In genomic region chr16:69078073-69078472, GRCh38 we compare ENCODE assay signal across 25 cellular contexts. TPM values are rescaled to one million over a fixed set of nuclear protein-coding genes. Genes with fewer than 3 reads are reported as not detected.
A peak's percentile ranks its signal among the peaks of the same experiment; 100 is the strongest.
DNase-seq lines count a peak whose midpoint lies in the region; ATAC-seq, FAIRE-seq and TF ChIP-seq lines count a peak whose summit lies in the region.
"Had no signal": no experiment of that assay in that cellular context is flagged by ENCODE, and none has a peak within 500 bp of the region (broad histone marks: within the 10 kb centered on the region; RNA-seq: fewer than 3 reads in every experiment).

No MANE protein-coding gene starts in this region.

- FAIRE-seq in kidney (lab: Jason Lieb, UNC) = no peak
- FAIRE-seq: endothelial cell of umbilical vein, small intestine had no signal

- TF ChIP-seq POLR2A in esophagus muscularis mucosa (IDR thresholded peaks at IDR 0.05; ENCODE audit: low read depth) = no peak

- WGBS in esophagus muscularis mucosa = 80% methylated on average over 7 of the region's 7 CpGs

- H3K4me1 Mint-ChIP-seq in WTC11 = peaks cover 38% of the 10 kb centered on the region
- H3K4me1 Mint-ChIP-seq: activated B cell treated with CpG ODN at 0.5 μM for 24 hours; naive thymus-derived CD4-positive, alpha-beta T cell; stimulated activated naive B cell treated with anti-CD40 and anti-IgM and Interleukin-4, amounts not matched to agents 10 μg/mL and 1 μg/mL and 100 μg/mL, for 72 hours had no signal

- no peaks in the 10 kb centered on the region for H3K36me3 Mint-ChIP-seq in WTC11
- H3K36me3 Mint-ChIP-seq: naive thymus-derived CD4-positive, alpha-beta T cell had no signal

- peak overlapping the region; percentile 47 for H3K4me3 ChIP-seq in HUES48 (ENCODE audit: low read depth, low read length)
- no peak overlapping the region for H3K4me3 ChIP-seq in kidney (ENCODE audit: low read length in 2 of 2)
- no peak overlapping the region for H3K4me3 ChIP-seq in esophagus muscularis mucosa
- H3K4me3 ChIP-seq: ascending aorta, ovary, SJSA1, upper lobe of left lung had no signal

- H3K4me1 ChIP-seq in HUES48 (ENCODE audit: control insufficient read depth, insufficient read depth, low read length) = peaks cover 23% of the 10 kb centered on the region
- H3K4me1 ChIP-seq in kidney (ENCODE audit: control insufficient read depth in 1 of 2, insufficient read depth in 1 of 2, low read depth in 1 of 2, low read length in 2 of 2) = peaks cover 0 to 3% of the 10 kb centered on the region in 2 donors
- H3K4me1 ChIP-seq in esophagus muscularis mucosa = peaks cover 0 to 2% (median 0%) of the 10 kb centered on the region in 4 donors
- H3K4me1 ChIP-seq: ascending aorta had no signal

- no peaks in the 10 kb centered on the region for H3K9me3 Mint-ChIP-seq in WTC11
- H3K9me3 Mint-ChIP-seq: activated B cell treated with CpG ODN at 0.5 μM for 24 hours; activated T-cell treated with anti-CD3 and anti-CD28 coated beads, Interleukin-2, amount 50 U/mL, for 72 hours; naive thymus-derived CD4-positive, alpha-beta T cell; stimulated activated naive B cell treated with anti-CD40 and anti-IgM and Interleukin-4, amounts not matched to agents 10 μg/mL and 1 μg/mL and 100 μg/mL, for 72 hours had no signal

- POLR2A ChIA-PET in WTC11 (lab: Charles Lee) = interaction anchor here (0.8 kb wide), 1 partner anchor 30 kb away, joined by 3 read pairs; no protein-coding TSS in a partner anchor

- H3K9me3 ChIP-seq in HUES48 (ENCODE audit: control insufficient read depth, insufficient read depth, low read length) (no peaks in the 10 kb centered on the region), kidney (ENCODE audit: control insufficient read depth in 1 of 2, low read length in 2 of 2) (no peaks in the 10 kb centered on the region), esophagus muscularis mucosa (no peaks in the 10 kb centered on the region)
- H3K9me3 ChIP-seq: ascending aorta, ovary, SJSA1, upper lobe of left lung had no signal

- DNase-seq in WTC11 (ENCODE audit: low spot score) (peak; percentile 62), kidney (peak; percentile 12), retina (peak; percentile 19), NCI-H2107 treated with DMSO at 0.1 percent for 48 hours (lab: John Stamatoyannopoulos, UW; ENCODE audit: unreplicated experiment) (no peak), glomerular visceral epithelial cell (ENCODE audit: extremely low spot score) (no peak), esophagus muscularis mucosa (ENCODE audit: extremely low spot score) (no peak)
- DNase-seq: activated B cell treated with CpG ODN at 0.5 μM for 24 hours; activated T-cell treated with anti-CD3 and anti-CD28 coated beads, Interleukin-2, amount 50 U/mL, for 72 hours; DMS79 treated with DMSO at 0.1 percent for 48 hours; GF-D8; IMR-90; naive thymus-derived CD4-positive, alpha-beta T cell; NCI-H146; NCI-H446; NCI-H82; ovary; small intestine; stimulated activated naive B cell treated with anti-CD40 and anti-IgM and Interleukin-4, amounts not matched to agents 10 μg/mL and 1 μg/mL and 100 μg/mL, for 72 hours; substantia nigra; T1000 had no signal

- TF ChIP-seq CTCF in WTC11 (IDR thresholded peaks at IDR 0.05) (no peak), kidney (IDR thresholded peaks at IDR 0.05; ENCODE audit: borderline replicate concordance, extremely low read depth, insufficient read depth) (no peak), esophagus muscularis mucosa (IDR thresholded peaks at IDR 0.05) (no peak)

- H3K4me3 Mint-ChIP-seq in WTC11 = no peak overlapping the region
- H3K4me3 Mint-ChIP-seq: activated B cell treated with CpG ODN at 0.5 μM for 24 hours; activated T-cell treated with anti-CD3 and anti-CD28 coated beads, Interleukin-2, amount 50 U/mL, for 72 hours; naive thymus-derived CD4-positive, alpha-beta T cell; stimulated activated naive B cell treated with anti-CD40 and anti-IgM and Interleukin-4, amounts not matched to agents 10 μg/mL and 1 μg/mL and 100 μg/mL, for 72 hours had no signal

- no peak overlapping the region for H3K9ac ChIP-seq in HUES48 (ENCODE audit: low read depth, low read length)
- no peak overlapping the region for H3K9ac ChIP-seq in kidney (ENCODE audit: low read length in 2 of 2)

- H3K27ac Mint-ChIP-seq in WTC11 = peak overlapping the region; percentile 76
- H3K27ac Mint-ChIP-seq: activated B cell treated with CpG ODN at 0.5 μM for 24 hours; activated T-cell treated with anti-CD3 and anti-CD28 coated beads, Interleukin-2, amount 50 U/mL, for 72 hours; naive thymus-derived CD4-positive, alpha-beta T cell; stimulated activated naive B cell treated with anti-CD40 and anti-IgM and Interleukin-4, amounts not matched to agents 10 μg/mL and 1 μg/mL and 100 μg/mL, for 72 hours had no signal

- intact Hi-C loops in kidney (cut with DNase I) (no loop called here), esophagus muscularis mucosa (cut with DNase I) (no loop called here)

- peak; percentile 86 for ATAC-seq in WTC11
- ATAC-seq: activated T-cell treated with anti-CD3 and anti-CD28 coated beads, Interleukin-2, amount 50 U/mL, for 72 hours; naive thymus-derived CD4-positive, alpha-beta T cell; stimulated activated naive B cell treated with anti-CD40 and anti-IgM and Interleukin-4, amounts not matched to agents 10 μg/mL and 1 μg/mL and 100 μg/mL, for 72 hours had no signal

- no peak for TF ChIP-seq EP300 in esophagus muscularis mucosa (IDR thresholded peaks at IDR 0.05)

- no peaks in the 10 kb centered on the region for H3K27me3 Mint-ChIP-seq in WTC11 (ENCODE audit: low read depth)
- H3K27me3 Mint-ChIP-seq: activated B cell treated with CpG ODN at 0.5 μM for 24 hours; naive thymus-derived CD4-positive, alpha-beta T cell; stimulated activated naive B cell treated with anti-CD40 and anti-IgM and Interleukin-4, amounts not matched to agents 10 μg/mL and 1 μg/mL and 100 μg/mL, for 72 hours had no signal

- H3K36me3 ChIP-seq in HUES48 (ENCODE audit: control insufficient read depth, insufficient read depth, low read length) (no peaks in the 10 kb centered on the region), kidney (ENCODE audit: control insufficient read depth in 1 of 2, insufficient read depth in 2 of 2, low read length in 2 of 2) (no peaks in the 10 kb centered on the region), esophagus muscularis mucosa (no peaks in the 10 kb centered on the region)
- H3K36me3 ChIP-seq: ascending aorta, ovary, SJSA1, upper lobe of left lung had no signal

- H3K27me3 ChIP-seq in HUES48 (ENCODE audit: control insufficient read depth, insufficient read depth, low read length) (no peaks in the 10 kb centered on the region), esophagus muscularis mucosa (no peaks in the 10 kb centered on the region)
- H3K27me3 ChIP-seq: ascending aorta, ovary, SJSA1, upper lobe of left lung had no signal

- H3K27ac ChIP-seq in HUES48 (ENCODE audit: low read depth, low read length) (peak overlapping the region; percentile 90), kidney (ENCODE audit: low read depth in 2 of 2, low read length in 2 of 2) (no peak overlapping the region), esophagus muscularis mucosa (replicated peaks in 1 of 4) (no peak overlapping the region)
- H3K27ac ChIP-seq: ascending aorta, ovary, SJSA1, upper lobe of left lung had no signal

- CTCF ChIA-PET in WTC11 (lab: Charles Lee) = interaction anchor here (0.5 to 1.8 kb wide), 8 partner anchors 11 to 360 kb away, joined by 3 to 7 read pairs (median 4); partner anchors contain the start of gene HAS3

TF ChIP-seq in WTC11, 78 proteins besides CTCF, POLR2A, EP300 and RAD21 (continues in another document):
- TF ChIP-seq NR2C2 (CRISPR knock-in tag; IDR thresholded peaks at IDR 0.05) = no peak
- no peak for TF ChIP-seq SMAD4 (CRISPR knock-in tag; IDR thresholded peaks at IDR 0.05)
- no peak for TF ChIP-seq E2F1 (CRISPR knock-in tag; IDR thresholded peaks at IDR 0.05)
- 0 out of 2 replicates have a peak, but pooled peaks have one; percentile 18 for TF ChIP-seq CBFB (CRISPR knock-in tag; IDR thresholded peaks at IDR 0.05; ENCODE audit: low read depth)
- no peak for TF ChIP-seq RELA (CRISPR knock-in tag; IDR thresholded peaks at IDR 0.05; ENCODE audit: borderline replicate concordance)
- TF ChIP-seq ELF4 (CRISPR knock-in tag; IDR thresholded peaks at IDR 0.05; ENCODE audit: low read depth) = no peak
- TF ChIP-seq MYBL2 (CRISPR knock-in tag; IDR thresholded peaks at IDR 0.05) = no peak
- no peak for TF ChIP-seq NR1H2 (CRISPR knock-in tag; IDR thresholded peaks at IDR 0.05)
- no peak for TF ChIP-seq FOXJ3 (CRISPR knock-in tag; IDR thresholded peaks at IDR 0.05; ENCODE audit: borderline replicate concordance)
- TF ChIP-seq ZNF396 (CRISPR knock-in tag; IDR thresholded peaks at IDR 0.05; ENCODE audit: borderline replicate concordance) = no peak
- no peak for TF ChIP-seq CDX4 (CRISPR knock-in tag; IDR thresholded peaks at IDR 0.05; ENCODE audit: borderline replicate concordance)

RNA-seq across cellular contexts. Expression of gene HAS3, which starts 27.4 kb away (rescaled TPM):
- total RNA-seq in WTC11 (2021) (54.4 to 66.9 TPM (median 56.0 TPM) in 3 replicates), kidney (2.1 TPM), esophagus muscularis mucosa (1 to 10 TPM in 1 of 4 donors, under 1 TPM in 3; 0.13 to 1.3 (median 0.49) TPM)
- 0.34 TPM for polyA plus RNA-seq in kidney (ENCODE audit: insufficient read depth, low read depth, low replicate concordance)
- total RNA-seq: ascending aorta had no signal

RNA-seq across cellular contexts. Expression of gene CHTF8, which starts 54.3 kb away (rescaled TPM):
- total RNA-seq in WTC11 (2021) (115 to 134 TPM (median 132 TPM) in 3 replicates), kidney (124 TPM), esophagus muscularis mucosa (10 to 100 TPM; 59.8 to 94.4 (median 69.4) TPM)
- 163 TPM for polyA plus RNA-seq in kidney (ENCODE audit: insufficient read depth, low read depth, low replicate concordance)

RNA-seq across cellular contexts. Expression of gene UTP4, which starts 54.4 kb away (rescaled TPM):
- total RNA-seq in WTC11 (2021) (71.0 to 85.7 TPM (median 74.4 TPM) in 3 replicates), kidney (41.7 TPM), esophagus muscularis mucosa (10 to 100 TPM; 23.3 to 32.6 (median 24.0) TPM)
- polyA plus RNA-seq in kidney (ENCODE audit: insufficient read depth, low read depth, low replicate concordance) = 57.2 TPM

Comparison
In these comparisons a context has a peak if more than half of its experiments do, and no peak if none do; other contexts are left out.
1. DNase-seq: peak in WTC11 (single experiment), kidney (single experiment) and retina (single experiment); none in NCI-H2107 treated with DMSO at 0.1 percent for 48 hours (single experiment), glomerular visceral epithelial cell (single experiment) and esophagus muscularis mucosa (single experiment).
2. RNA of gene HAS3, which starts 27.4 kb away (total RNA-seq): 54.4 to 66.9 TPM in WTC11; 2.1 TPM in kidney (single experiment) and 0.13 to 1.3 TPM in esophagus muscularis mucosa; every median in the first group is over 10 times any median in the second.